19 cellular contexts compared by ENCODE assay signal in genomic region chr6:111027219-111027618, GRCh38. TPM values are rescaled to one million over a fixed set of nuclear protein-coding genes. Genes with fewer than 3 reads are reported as not detected.
DNase-seq lines count a peak whose midpoint lies in the region; ATAC-seq, FAIRE-seq and TF ChIP-seq lines count a peak whose summit lies in the region.
"Had no signal": no experiment of that assay in that cellular context is flagged by ENCODE, and none has a peak within 500 bp of the region (broad histone marks: within the 10 kb centered on the region; RNA-seq: fewer than 3 reads in every experiment).

No MANE protein-coding gene starts in this region.

- CTCF ChIA-PET in K562 (lab: Yijun Ruan, JAX; ENCODE audit: low intra/inter-chr PET ratio), result interaction anchor here (0.7 kb wide), 1 partner anchor 499 kb away, joined by 5 read pairs; no protein-coding TSS in a partner anchor

- no peaks in the 10 kb centered on the region for H4K20me1 ChIP-seq in K562 (replicated peaks; ENCODE audit: control insufficient read depth, insufficient read depth, low read length)

- no peak overlapping the region for H3K4me3 ChIP-seq in left ventricle myocardium inferior
- no peak overlapping the region for H3K4me3 ChIP-seq in heart right ventricle
- no peak overlapping the region for H3K4me3 ChIP-seq in K562
- H3K4me3 ChIP-seq in upper lobe of left lung, result no peak overlapping the region
- H3K4me3 ChIP-seq: MG63, pancreas, SJSA1 had no signal

- BruUV-seq in K562 (replicated peaks; lab: Mats Ljungman, UMichigan), result no TSS peak

- in situ Hi-C loops in K562 (cut with MboI), result no loop called here

- H3K36me3 ChIP-seq in left ventricle myocardium inferior (peaks cover 30% of the 10 kb centered on the region), heart right ventricle (peaks cover 0 to 51% (median 20%) of the 10 kb centered on the region in 9 donors), K562 (ENCODE audit: control insufficient read depth, insufficient read depth, low read length) (peaks cover 45% of the 10 kb centered on the region), upper lobe of left lung (peaks cover 0 to 44% (median 15%) of the 10 kb centered on the region in 4 donors)

- 86 to 87% methylated on average over 8 of the region's 8 CpGs for WGBS in heart right ventricle, 2 donors
- 81% methylated on average over 8 of the region's 8 CpGs for WGBS in K562 (ENCODE audit: insufficient coverage, low coverage, missing lambda C conversion rate)
- 88 to 91% methylated on average over 8 of the region's 8 CpGs for WGBS in upper lobe of left lung, 2 donors

- H3K27ac ChIP-seq in left ventricle myocardium inferior (replicated peaks) (no peak overlapping the region), heart right ventricle (no peak overlapping the region), K562 (ENCODE audit: extremely low read depth, low read depth, low read length) (no peak overlapping the region), upper lobe of left lung (no peak overlapping the region)
- H3K27ac ChIP-seq: pancreas, SJSA1 had no signal

- H3K9me1 ChIP-seq in K562 (ENCODE audit: control insufficient read depth, insufficient read depth, low read length), result no peaks in the 10 kb centered on the region

- H3K36me3 Mint-ChIP-seq in stimulated activated naive B cell treated with anti-CD40 and anti-IgM and Interleukin-4, amounts not matched to agents 10 μg/mL and 1 μg/mL and 100 μg/mL, for 72 hours, result peaks cover 23 to 36% of the 10 kb centered on the region in 2 donors

- peaks cover 26% of the 10 kb centered on the region for H3K4me1 ChIP-seq in left ventricle myocardium inferior
- peaks cover 0 to 17% (median 0%) of the 10 kb centered on the region in 9 donors for H3K4me1 ChIP-seq in heart right ventricle
- H3K4me1 ChIP-seq in K562 (replicated peaks in 1 of 2; ENCODE audit: control insufficient read depth in 2 of 2, insufficient read depth in 2 of 2, low read length in 2 of 2), result no peaks in the 10 kb centered on the region
- H3K4me1 ChIP-seq in upper lobe of left lung, result no peaks in the 10 kb centered on the region
- H3K4me1 ChIP-seq: SJSA1 had no signal

- TF ChIP-seq EP300 in K562 (IDR thresholded peaks at IDR 0.05; ENCODE audit: low read length) (no peak), upper lobe of left lung (IDR thresholded peaks at IDR 0.05) (no peak)

- TF ChIP-seq RAD21 in K562 (CRISPR knock-in tag; conservative IDR thresholded peaks at IDR 0.05 in 1 of 2, IDR thresholded peaks at IDR 0.05 in 1 of 2), result peak in 1 of 2 experiments; percentile 53; a peak in 2 of 4 replicates

- H3K4me1 Mint-ChIP-seq in stimulated activated naive B cell treated with anti-CD40 and anti-IgM and Interleukin-4, amounts not matched to agents 10 μg/mL and 1 μg/mL and 100 μg/mL, for 72 hours, result peaks cover 0 to 2% of the 10 kb centered on the region in 2 donors

- H3K4me2 ChIP-seq in K562 (ENCODE audit: insufficient read depth, low read length), result no peak overlapping the region

- ATAC-seq in heart right ventricle (no peak), K562 (peak; percentile 62), upper lobe of left lung (ENCODE audit: low FRiP score in 2 of 2) (no peak)
- ATAC-seq in stimulated activated naive B cell treated with anti-CD40 and anti-IgM and Interleukin-4, amounts not matched to agents 10 μg/mL and 1 μg/mL and 100 μg/mL, for 72 hours (replicated peaks), result no peak
- ATAC-seq: left colon; pancreas; stimulated activated effector memory CD8-positive, alpha-beta T cell treated with anti-CD3 and anti-CD28 coated beads, Interleukin-12 subunit alpha, Interleukin-12 subunit beta, amount 100 ng/mL, for 72 hours had no signal

- TF ChIP-seq POLR2A in K562 (conservative IDR thresholded peaks at IDR 0.05) (no peak; the same call in 1 of the 2 replicates), upper lobe of left lung (IDR thresholded peaks at IDR 0.05) (no peak)

- H3K4me3 Mint-ChIP-seq in stimulated activated naive B cell treated with anti-CD40 and anti-IgM and Interleukin-4, amounts not matched to agents 10 μg/mL and 1 μg/mL and 100 μg/mL, for 72 hours, result no peak overlapping the region
- H3K4me3 Mint-ChIP-seq: stimulated activated effector memory CD8-positive, alpha-beta T cell treated with anti-CD3 and anti-CD28 coated beads, Interleukin-12 subunit alpha, Interleukin-12 subunit beta, amount 100 ng/mL, for 72 hours; type B pancreatic cell had no signal

- no peaks in the 10 kb centered on the region for H3K9me3 Mint-ChIP-seq in stimulated activated naive B cell treated with anti-CD40 and anti-IgM and Interleukin-4, amounts not matched to agents 10 μg/mL and 1 μg/mL and 100 μg/mL, for 72 hours
- H3K9me3 Mint-ChIP-seq: stimulated activated effector memory CD8-positive, alpha-beta T cell treated with anti-CD3 and anti-CD28 coated beads, Interleukin-12 subunit alpha, Interleukin-12 subunit beta, amount 100 ng/mL, for 72 hours; type B pancreatic cell had no signal

- H3K9me3 ChIP-seq in left ventricle myocardium inferior (replicated peaks) (no peaks in the 10 kb centered on the region), heart right ventricle (no peaks in the 10 kb centered on the region), K562 (replicated peaks; ENCODE audit: control insufficient read depth, insufficient read depth, low read depth, low read length) (no peaks in the 10 kb centered on the region), upper lobe of left lung (no peaks in the 10 kb centered on the region)
- H3K9me3 ChIP-seq: MG63, pancreas, SJSA1 had no signal

- FAIRE-seq in K562 (lab: Jason Lieb, UNC), result peak; percentile 57
- FAIRE-seq: astrocyte, pancreas, small intestine, TTC549 had no signal

- no peak overlapping the region for H2AFZ ChIP-seq in K562 (ENCODE audit: low read depth, low read length)

- DNase-seq in left ventricle myocardium inferior (no peak), heart right ventricle (no peak), NAMALWA (ENCODE audit: low spot score) (peak; percentile 25), K562 (ENCODE audit: extremely low read depth in 1 of 4, low spot score in 3 of 4) (peak in 1 of 4 experiments; percentile 22), upper lobe of left lung (no peak)
- DNase-seq in stimulated activated naive B cell treated with anti-CD40 and anti-IgM and Interleukin-4, amounts not matched to agents 10 μg/mL and 1 μg/mL and 100 μg/mL, for 72 hours, result no peak
- no peak for DNase-seq in effector CD4-positive, alpha-beta T cell
- DNase-seq in activated CD8-positive, alpha-beta memory T cell treated with anti-CD3 and anti-CD28 coated beads, Interleukin-2, amount 50 U/mL, for 48 hours, result no peak
- DNase-seq: hippocampal formation, left colon, MG63, NCI-H2171 treated with DMSO at 0.1 percent for 48 hours, pancreas, small intestine had no signal

- no peak overlapping the region for H3K9ac ChIP-seq in K562 (ENCODE audit: insufficient read depth in 1 of 2, low read depth in 2 of 2, low read length in 2 of 2)

- TF ChIP-seq CTCF in left ventricle myocardium inferior (IDR thresholded peaks at IDR 0.05; ENCODE audit: borderline replicate concordance) (peak; percentile 19), heart right ventricle (IDR thresholded peaks at IDR 0.05) (no peak), K562 (IDR thresholded peaks at IDR 0.05 in 2 of 3, conservative IDR thresholded peaks at IDR 0.05 in 1 of 3; ENCODE audit: insufficient read depth in 2 of 3, low read depth in 1 of 3, low read length in 3 of 3) (peak; percentile 24 to 46 (median 45); a peak in 4 of 6 replicates), upper lobe of left lung (IDR thresholded peaks at IDR 0.05) (no peak)

- H3K27ac Mint-ChIP-seq in stimulated activated naive B cell treated with anti-CD40 and anti-IgM and Interleukin-4, amounts not matched to agents 10 μg/mL and 1 μg/mL and 100 μg/mL, for 72 hours, result peak overlapping the region; percentile 80
- H3K27ac Mint-ChIP-seq: stimulated activated effector memory CD8-positive, alpha-beta T cell treated with anti-CD3 and anti-CD28 coated beads, Interleukin-12 subunit alpha, Interleukin-12 subunit beta, amount 100 ng/mL, for 72 hours; type B pancreatic cell had no signal

- intact Hi-C loops in left ventricle myocardium inferior (cut with micrococcal nuclease) (no loop called here), heart right ventricle (cut with DNase I) (no loop called here), K562 (cut with micrococcal nuclease) (no loop called here)

- no peaks in the 10 kb centered on the region for H3K27me3 Mint-ChIP-seq in stimulated activated naive B cell treated with anti-CD40 and anti-IgM and Interleukin-4, amounts not matched to agents 10 μg/mL and 1 μg/mL and 100 μg/mL, for 72 hours
- H3K27me3 Mint-ChIP-seq: type B pancreatic cell had no signal

- H3K27me3 ChIP-seq in left ventricle myocardium inferior (ENCODE audit: low read depth), result no peaks in the 10 kb centered on the region
- no peaks in the 10 kb centered on the region for H3K27me3 ChIP-seq in heart right ventricle
- no peaks in the 10 kb centered on the region for H3K27me3 ChIP-seq in K562 (ENCODE audit: control insufficient read depth in 2 of 2, insufficient read depth in 2 of 2, low read length in 2 of 2)
- no peaks in the 10 kb centered on the region for H3K27me3 ChIP-seq in upper lobe of left lung
- H3K27me3 ChIP-seq: MG63, pancreas, SJSA1 had no signal

- H3K79me2 ChIP-seq in K562 (ENCODE audit: control insufficient read depth, insufficient read depth, low read length), result no peaks in the 10 kb centered on the region

- POLR2A ChIA-PET in K562 (lab: Yijun Ruan, JAX), result interaction anchor here (0.6 to 1.6 kb wide), 5 partner anchors 8 to 457 kb away, joined by 3 to 6 read pairs (median 3); no protein-coding TSS in a partner anchor

RNA-seq across cellular contexts. Expression of gene RPF2, which starts 45.4 kb away (rescaled TPM):
- 23.9 TPM for total RNA-seq in left ventricle myocardium inferior
- total RNA-seq in heart right ventricle, result 10 to 100 TPM; 16.7 to 29.8 (median 22.0) TPM
- polyA plus RNA-seq in heart right ventricle, result 10 to 100 TPM; 29.7 to 39.2 TPM
- 18.8 and 35.2 TPM in 2 replicates for total RNA-seq in K562 (2011; cell fraction: chromatin; rRNA removed; ENCODE audit: low replicate concordance)
- 18.2 and 20.0 TPM in 2 replicates for total RNA-seq in K562 (2011; cell fraction: nucleolus; rRNA removed)
- total RNA-seq in K562 (2011; cell fraction: nucleoplasm; rRNA removed), result 27.9 and 30.2 TPM in 2 replicates
- total RNA-seq in K562 (2014; rRNA removed), result 66.4 and 79.7 TPM in 2 replicates
- 146 and 164 TPM in 2 replicates for total RNA-seq in K562 (2014; rRNA removed; fragmentation: Illumina TruSeq; extraction: Trizol)
- 115 and 129 TPM in 2 replicates for total RNA-seq in K562 (2015; rRNA removed; fragmentation: Illumina TruSeq; extraction: Trizol)
- 81.4 and 100 TPM in 2 replicates for total RNA-seq in K562 (2021)
- polyA plus RNA-seq in K562 (2011; rRNA removed), result 60.4 and 106 TPM in 2 replicates
- polyA plus RNA-seq in K562 (2011; cell fraction: cytosol; rRNA removed), result 14.8 and 31.7 TPM in 2 replicates
- 9.1 and 15.5 TPM in 2 replicates for polyA plus RNA-seq in K562 (2011; cell fraction: nucleus; rRNA removed)
- 44.4 and 75.6 TPM in 2 replicates for polyA plus RNA-seq in K562 (2012)
- polyA plus RNA-seq in K562 (2014; fragmentation: Illumina TruSeq; extraction: Trizol), result 115 and 153 TPM in 2 replicates
- polyA plus RNA-seq in K562 (2014; fragmentation: Nextera tagmentation; extraction: Ambion mirVana), result 100 to 1,000 TPM; 277 to 302 TPM
- 93.6 and 94.0 TPM in 2 replicates for polyA plus RNA-seq in K562 (2014; rRNA removed)
- polyA minus RNA-seq in K562 (2011; rRNA and poly(A)+ RNA removed), result 32.8 and 35.7 TPM in 2 replicates
- 8.9 and 20.8 TPM in 2 replicates for polyA minus RNA-seq in K562 (2011; cell fraction: cytosol; rRNA and poly(A)+ RNA removed)
- polyA minus RNA-seq in K562 (2011; cell fraction: nucleus; rRNA and poly(A)+ RNA removed), result 16.6 and 38.5 TPM in 2 replicates
- 10 to 100 TPM in 4 of 6 donors, 1 to 10 TPM in 2; 2.1 to 20.8 (median 15.9) TPM for total RNA-seq in upper lobe of left lung

Comparison
In these comparisons a context has a peak if more than half of its experiments do, and no peak if none do; other contexts are left out.
1. CTCF ChIP-seq: peak in left ventricle myocardium inferior (single experiment) and K562 (3 of 3); none in heart right ventricle (0 of 9) and upper lobe of left lung (0 of 6).